In genomic region chr11:27604416-27604815, GRCh38 we compare ENCODE assay signal across 8 cellular contexts.
"Had no signal": no experiment of that assay in that cellular context is flagged by ENCODE, and none has a peak within 500 bp of the region (broad histone marks: within the 10 kb centered on the region; RNA-seq: fewer than 3 reads in every experiment).

No MANE protein-coding gene starts in this region.

- H3K4me3 ChIP-seq: GM12878 had no signal

- ATAC-seq: GM12878 had no signal

- DNase-seq: GDM1, GF-D8 had no signal

- FAIRE-seq: G401.6, GM12878, GM12891, GM12892, GM18507, GM19239 had no signal
